17 cellular contexts compared by ENCODE assay signal in genomic region chr20:50124496-50124895, GRCh38.
"Had no signal": no experiment of that assay in that cellular context is flagged by ENCODE, and none has a peak within 500 bp of the region (broad histone marks: within the 10 kb centered on the region; RNA-seq: fewer than 3 reads in every experiment).

No MANE protein-coding gene starts in this region.

- H3K27me3 Mint-ChIP-seq: activated naive CD8-positive, alpha-beta T cell; dendritic cell treated with granulocyte-macrophage colony-stimulating factor and Interleukin-4, amounts not matched to agents 40 ng/mL and 50 ng/mL, for 4 days; natural killer cell treated with Interleukin-12 subunit alpha and Interleukin-12 subunit beta and Interleukin-15 and Interleukin-18, amount 100 ng/mL, for 72 hours had no signal

- DNase-seq: activated CD4-positive, CD25-positive, alpha-beta regulatory T cell treated with anti-CD3 and anti-CD28 coated beads, Interleukin-2, amount 50 U/mL, for 72 hours; activated gamma-delta T cell; effector memory CD4-positive, alpha-beta T cell; foreskin fibroblast; hippocampal formation; left cardiac atrium; sigmoid colon; stimulated activated CD4-positive, alpha-beta T cell treated with anti-CD3 and anti-CD28 coated beads, Interleukin-4, amount 100 ng/mL, for 4 hours; stimulated activated naive CD4-positive, alpha-beta T cell; tibial artery had no signal

- H3K4me3 ChIP-seq: lung, sigmoid colon, tibial artery had no signal

- FAIRE-seq: islet of Langerhans, urothelium cell line had no signal

- H3K27ac ChIP-seq: parathyroid adenoma, sigmoid colon, tibial artery had no signal

- H3K9me3 Mint-ChIP-seq: dendritic cell treated with granulocyte-macrophage colony-stimulating factor and Interleukin-4, amounts not matched to agents 40 ng/mL and 50 ng/mL, for 4 days; natural killer cell treated with Interleukin-12 subunit alpha and Interleukin-12 subunit beta and Interleukin-15 and Interleukin-18, amount 100 ng/mL, for 72 hours had no signal

- H3K9ac ChIP-seq: parathyroid adenoma had no signal

- H3K4me3 Mint-ChIP-seq: activated naive CD8-positive, alpha-beta T cell; dendritic cell treated with granulocyte-macrophage colony-stimulating factor and Interleukin-4, amounts not matched to agents 40 ng/mL and 50 ng/mL, for 4 days; natural killer cell treated with Interleukin-12 subunit alpha and Interleukin-12 subunit beta and Interleukin-15 and Interleukin-18, amount 100 ng/mL, for 72 hours had no signal

- ATAC-seq: left cardiac atrium; natural killer cell treated with Interleukin-12 subunit alpha and Interleukin-12 subunit beta and Interleukin-15 and Interleukin-18, amount 100 ng/mL, for 72 hours had no signal

- H3K9me3 ChIP-seq: sigmoid colon had no signal

- H2AFZ ChIP-seq: parathyroid adenoma had no signal

- H3K27ac Mint-ChIP-seq: activated naive CD8-positive, alpha-beta T cell; natural killer cell treated with Interleukin-12 subunit alpha and Interleukin-12 subunit beta and Interleukin-15 and Interleukin-18, amount 100 ng/mL, for 72 hours had no signal

- H3K27me3 ChIP-seq: sigmoid colon, tibial artery had no signal
